ENCODE assay signal across 10 cellular contexts in genomic region chr6:13923527-13924145, GRCh38. TPM values are rescaled to one million over a fixed set of nuclear protein-coding genes. Genes with fewer than 3 reads are reported as not detected.
A peak's percentile ranks its signal among the peaks of the same experiment; 100 is the strongest.
DNase-seq lines count a peak whose midpoint lies in the region; ATAC-seq and TF ChIP-seq lines count a peak whose summit lies in the region.
"Had no signal": no experiment of that assay in that cellular context is flagged by ENCODE, and none has a peak within 500 bp of the region (broad histone marks: within the 10 kb centered on the region; RNA-seq: fewer than 3 reads in every experiment).

No MANE protein-coding gene starts in this region.

- no peaks in the 10 kb centered on the region for H3K36me3 ChIP-seq in HUES64 (ENCODE audit: insufficient read depth, low read length)
- H3K36me3 ChIP-seq: prostate gland had no signal

- H3K4me1 Mint-ChIP-seq in central memory CD8-positive, alpha-beta T cell, result peaks cover 16% of the 10 kb centered on the region
- peaks cover 14 to 17% (median 16%) of the 10 kb centered on the region in 3 donors for H3K4me1 Mint-ChIP-seq in naive B cell

- no peak for TF ChIP-seq CTCF in C4-2B (conservative IDR thresholded peaks at IDR 0.05)

- ATAC-seq in central memory CD8-positive, alpha-beta T cell (replicated peaks; ENCODE audit: extremely low read depth, poor library complexity, severe bottlenecking), result no peak
- ATAC-seq in naive B cell (ENCODE audit: low read depth in 2 of 2), result no peak
- no peak for ATAC-seq in GM21717 (IDR thresholded peaks at IDR 0.05; ENCODE audit: unreplicated experiment)

- peaks cover 28% of the 10 kb centered on the region for H3K4me1 ChIP-seq in HUES64 (ENCODE audit: insufficient read depth, low read length)

- peaks cover 5% of the 10 kb centered on the region for H3K36me3 Mint-ChIP-seq in central memory CD8-positive, alpha-beta T cell (ENCODE audit: insufficient read depth)
- no peaks in the 10 kb centered on the region for H3K36me3 Mint-ChIP-seq in naive B cell
- H3K36me3 Mint-ChIP-seq: activated naive CD8-positive, alpha-beta T cell treated with anti-CD3 and anti-CD28 coated beads, Interleukin-2, amount 10 ng/mL, durations not matched to agents 7 days and 5 days had no signal

- H3K9ac ChIP-seq in HUES64 (ENCODE audit: low read depth, low read length), result peak overlapping the region; percentile 39; the same call in 1 of the 2 replicates

- peaks cover 31% of the 10 kb centered on the region for H3K27me3 ChIP-seq in HUES64 (ENCODE audit: insufficient read depth, low read length)

- peak overlapping the region; percentile 74 for H3K4me3 Mint-ChIP-seq in central memory CD8-positive, alpha-beta T cell
- peak overlapping the region in 6 of 8 donors; percentile 79 to 91 (median 88) for H3K4me3 Mint-ChIP-seq in naive B cell

- H3K27ac ChIP-seq in C4-2B (peak overlapping the region; percentile 1; the same call in 1 of the 2 replicates), HUES64 (ENCODE audit: low read depth, low read length) (peak overlapping the region; percentile 11; the same call in 1 of the 2 replicates)
- H3K27ac ChIP-seq: prostate gland had no signal

- peak overlapping the region; percentile 78 for H3K4me3 ChIP-seq in HUES64 (ENCODE audit: low read length)

- peaks cover 64% of the 10 kb centered on the region for H3K27me3 Mint-ChIP-seq in central memory CD8-positive, alpha-beta T cell
- H3K27me3 Mint-ChIP-seq in naive B cell, result peaks cover 42 to 47% (median 46%) of the 10 kb centered on the region in 3 donors

- H3K9me3 Mint-ChIP-seq in central memory CD8-positive, alpha-beta T cell, result no peaks in the 10 kb centered on the region
- H3K9me3 Mint-ChIP-seq in naive B cell, result peaks cover 0 to 4% (median 0%) of the 10 kb centered on the region in 7 donors
- H3K9me3 Mint-ChIP-seq: activated naive CD8-positive, alpha-beta T cell treated with anti-CD3 and anti-CD28 coated beads, Interleukin-2, amount 10 ng/mL, durations not matched to agents 7 days and 5 days had no signal

- H3K9me3 ChIP-seq in HUES64 (ENCODE audit: insufficient read depth, low read depth, low read length), result no peaks in the 10 kb centered on the region
- H3K9me3 ChIP-seq: prostate gland had no signal

- DNase-seq in central memory CD8-positive, alpha-beta T cell (ENCODE audit: low spot score in 2 of 2), result no peak
- DNase-seq in naive B cell (no peak), retina (no peak), SW 1271 (lab: John Stamatoyannopoulos, UW) (no peak), C1 segment of cervical spinal cord (lab: John Stamatoyannopoulos, UW) (no peak)
- DNase-seq: activated naive CD8-positive, alpha-beta T cell treated with anti-CD3 and anti-CD28 coated beads, Interleukin-2, amount 10 ng/mL, durations not matched to agents 7 days and 5 days had no signal

- WGBS in HUES64, result 32% methylated on average over 5 of the region's 5 CpGs

- no peak overlapping the region for H3K27ac Mint-ChIP-seq in central memory CD8-positive, alpha-beta T cell (ENCODE audit: low read depth)
- H3K27ac Mint-ChIP-seq in naive B cell, result peak overlapping the region in 1 of 6 donors; percentile 39
- H3K27ac Mint-ChIP-seq: activated naive CD8-positive, alpha-beta T cell treated with anti-CD3 and anti-CD28 coated beads, Interleukin-2, amount 10 ng/mL, durations not matched to agents 7 days and 5 days had no signal

RNA-seq across cellular contexts. Expression of gene RNF182, which starts 1.1 kb away (rescaled TPM):
- polyA plus RNA-seq in HUES64 (2013, experiment 1 of 2), result 6.7 TPM
- 10.0 TPM for polyA plus RNA-seq in HUES64 (2013, experiment 2 of 2)
- not detected for polyA plus RNA-seq in naive B cell (ENCODE audit: low read depth in 6 of 6)
